In the genomic region with DNA sequence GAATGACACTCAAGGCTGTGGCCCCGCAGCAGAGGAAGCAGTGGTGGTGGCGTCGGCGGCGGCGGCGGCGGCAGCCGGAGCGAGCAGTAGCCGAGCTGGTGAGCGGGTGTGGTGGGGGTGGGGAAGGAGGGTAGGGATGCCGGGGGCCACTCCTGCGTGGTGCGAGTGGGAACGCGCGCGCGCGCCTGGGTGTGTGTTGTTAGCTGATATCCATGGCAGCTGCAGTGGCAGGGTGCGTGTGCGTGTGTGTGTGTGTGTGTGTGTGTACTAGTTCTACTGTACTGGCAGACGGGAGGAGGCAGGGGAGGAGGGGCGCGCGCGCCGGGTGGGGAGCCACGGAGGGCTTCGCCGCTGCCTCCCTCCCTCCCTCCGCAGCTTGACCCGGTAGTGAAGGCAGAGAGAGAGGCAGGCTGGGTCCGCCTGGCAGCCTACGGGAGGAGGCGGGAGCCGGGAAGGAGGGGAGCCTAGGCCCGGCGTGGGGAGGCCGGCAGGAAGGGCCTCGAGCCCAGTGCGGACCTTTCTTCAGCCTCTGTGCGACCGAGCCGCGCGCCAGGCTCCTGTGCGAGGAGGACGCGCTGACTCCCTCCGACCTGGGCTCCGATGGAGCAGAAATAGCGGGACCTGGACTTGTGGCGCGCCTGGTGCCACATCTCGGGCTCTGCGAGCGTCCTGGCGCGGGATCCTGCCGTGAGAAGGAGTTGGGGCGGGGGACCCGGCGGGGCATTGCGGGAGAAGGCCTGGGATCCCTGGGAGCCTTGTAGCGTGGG, we compare ENCODE assay signal across 8 cellular contexts. TPM values are rescaled to one million over a fixed set of nuclear protein-coding genes. Genes with fewer than 3 reads are reported as not detected.
DNase-seq lines count a peak whose midpoint lies in the region; ATAC-seq and TF ChIP-seq lines count a peak whose summit lies in the region.

A gene (minus strand): TSS at position 110 of the 767 bp plus-strand sequence. CDS start 347 bp downstream, outside the sequence.

- 0 to 1% (median 1%) methylated on average over 41 to 66 of the region's 67 CpGs for WGBS in psoas muscle, 3 donors

- no peaks in the 10 kb centered on the region for H3K4me1 ChIP-seq in psoas muscle

- TF ChIP-seq CTCF in psoas muscle (IDR thresholded peaks at IDR 0.05), result no peak

- no peaks in the 10 kb centered on the region for H3K36me3 ChIP-seq in psoas muscle (ENCODE audit: insufficient read depth in 1 of 2, low read depth in 1 of 2)

- peak within 1 kb of the TSS; percentile 57 for H3K4me3 ChIP-seq in iPS-11a (ENCODE audit: low read depth, low read length)
- H3K4me3 ChIP-seq in psoas muscle, result peak within 1 kb of the TSS; percentile 70

- intact Hi-C loops in psoas muscle (cut with DNase I), result no loop called here

- DNase-seq in COLO668 (lab: John Stamatoyannopoulos, UW; ENCODE audit: unreplicated experiment) (peak; percentile 12), NCI-H1092 treated with DMSO at 0.1 percent for 48 hours (lab: John Stamatoyannopoulos, UW) (peak; percentile 50), brain pericyte (ENCODE audit: low read depth, low spot score) (peak; percentile 63), psoas muscle (peak; percentile 86 to 91), RKO (ENCODE audit: low spot score) (no peak), MV-4-11 (lab: John Stamatoyannopoulos, UW) (no peak)

- H3K27ac ChIP-seq in psoas muscle, result peak within 1 kb of the TSS; percentile 75

- H3K27me3 ChIP-seq in psoas muscle (ENCODE audit: insufficient read depth in 3 of 3, low read length in 2 of 3), result peaks cover 0 to 10% (median 0%) of the 10 kb centered on the region in 3 donors

- no peaks in the 10 kb centered on the region for H3K9me3 ChIP-seq in psoas muscle

- peak; percentile 67 to 78 (median 76) for ATAC-seq in psoas muscle
- ATAC-seq in HG03139 (IDR thresholded peaks at IDR 0.05; ENCODE audit: unreplicated experiment), result no peak

RNA-seq across cellular contexts. Expression of the gene that starts here (rescaled TPM):
- 1 to 10 TPM; 1.3 to 2.5 (median 2.4) TPM for total RNA-seq in psoas muscle
- polyA plus RNA-seq in psoas muscle, result 1 to 10 TPM in 1 of 3 donors, under 1 TPM in 2; 0.46 to 1.4 (median 0.53) TPM

Comparison
In these comparisons a context has a peak if more than half of its experiments do, and no peak if none do; other contexts are left out.
1. DNase-seq: peak in COLO668 (single experiment), NCI-H1092 treated with DMSO at 0.1 percent for 48 hours (single experiment), brain pericyte (single experiment) and psoas muscle (2 of 2); none in RKO (single experiment) and MV-4-11 (single experiment).